12 cellular contexts compared by ENCODE assay signal in genomic region chr12:53223006-53223305, GRCh38. TPM values are rescaled to one million over a fixed set of nuclear protein-coding genes. Genes with fewer than 3 reads are reported as not detected.
DNase-seq lines count a peak whose midpoint lies in the region; ATAC-seq and TF ChIP-seq lines count a peak whose summit lies in the region.
"Had no signal": no experiment of that assay in that cellular context is flagged by ENCODE, and none has a peak within 500 bp of the region (broad histone marks: within the 10 kb centered on the region; RNA-seq: fewer than 3 reads in every experiment).

No MANE protein-coding gene starts in this region.

- ATAC-seq in memory B cell (ENCODE audit: low read depth) = no peak

- H3K27ac Mint-ChIP-seq in activated CD4-positive, alpha-beta T cell treated with anti-CD3 and anti-CD28 coated beads, Interleukin-2, amount 10 ng/mL, durations not matched to agents 24 days and 14 days = peak overlapping the region; percentile 90
- no peak overlapping the region for H3K27ac Mint-ChIP-seq in memory B cell

- peaks cover 70% of the 10 kb centered on the region for H3K4me1 Mint-ChIP-seq in activated CD4-positive, alpha-beta T cell treated with anti-CD3 and anti-CD28 coated beads, Interleukin-2, amount 10 ng/mL, durations not matched to agents 24 days and 14 days
- peaks cover 19% of the 10 kb centered on the region for H3K4me1 Mint-ChIP-seq in memory B cell

- H3K27me3 ChIP-seq in ascending aorta (no peaks in the 10 kb centered on the region), thyroid gland (no peaks in the 10 kb centered on the region)
- H3K27me3 ChIP-seq: MG63 had no signal

- peak overlapping the region; percentile 92 to 96 for H3K27ac ChIP-seq in ascending aorta
- H3K27ac ChIP-seq in thyroid gland = peak overlapping the region in 2 of 3 donors; percentile 98 to 99

- no peak for TF ChIP-seq POLR2A in thyroid gland (IDR thresholded peaks at IDR 0.05)

- peaks cover 9 to 13% of the 10 kb centered on the region in 2 donors for H3K36me3 ChIP-seq in ascending aorta
- peaks cover 0 to 9% of the 10 kb centered on the region in 2 donors for H3K36me3 ChIP-seq in thyroid gland
- H3K36me3 ChIP-seq: MG63 had no signal

- no peaks in the 10 kb centered on the region for H3K9me3 Mint-ChIP-seq in activated CD4-positive, alpha-beta T cell treated with anti-CD3 and anti-CD28 coated beads, Interleukin-2, amount 10 ng/mL, durations not matched to agents 24 days and 14 days
- H3K9me3 Mint-ChIP-seq in memory B cell = no peaks in the 10 kb centered on the region

- intact Hi-C loops in activated CD4-positive, alpha-beta T cell treated with anti-CD3 and anti-CD28 coated beads, Interleukin-2, amount 10 ng/mL, durations not matched to agents 24 days and 14 days (cut with micrococcal nuclease) = no loop called here
- intact Hi-C loops in ascending aorta (cut with DNase I) = loop anchor here (10.0 kb wide), 1 partner anchor 1178 kb away; no protein-coding TSS in a partner anchor
- intact Hi-C loops in thyroid gland (cut with DNase I) = no loop called here

- peaks cover 1% of the 10 kb centered on the region for H3K27me3 Mint-ChIP-seq in activated CD4-positive, alpha-beta T cell treated with anti-CD3 and anti-CD28 coated beads, Interleukin-2, amount 10 ng/mL, durations not matched to agents 24 days and 14 days
- H3K27me3 Mint-ChIP-seq in memory B cell = no peaks in the 10 kb centered on the region

- WGBS in thyroid gland, 2 donors = 61 to 76% methylated on average over 4 of the region's 4 CpGs

- H3K4me3 Mint-ChIP-seq in activated CD4-positive, alpha-beta T cell treated with anti-CD3 and anti-CD28 coated beads, Interleukin-2, amount 10 ng/mL, durations not matched to agents 24 days and 14 days = peak overlapping the region; percentile 78
- H3K4me3 Mint-ChIP-seq in memory B cell = peak overlapping the region; percentile 49

- H3K9me3 ChIP-seq in ascending aorta (no peaks in the 10 kb centered on the region), thyroid gland (no peaks in the 10 kb centered on the region)
- H3K9me3 ChIP-seq: MG63 had no signal

- TF ChIP-seq CTCF in ascending aorta (IDR thresholded peaks at IDR 0.05) (no peak), thyroid gland (IDR thresholded peaks at IDR 0.05) (no peak)

- no peak for DNase-seq in activated CD4-positive, alpha-beta T cell treated with anti-CD3 and anti-CD28 coated beads, Interleukin-2, amount 10 ng/mL, durations not matched to agents 24 days and 14 days
- DNase-seq in activated CD4-positive, alpha-beta T cell treated with anti-CD3 and anti-CD28 coated beads for 4 hours = no peak
- DNase-seq in ascending aorta (ENCODE audit: low spot score in 2 of 2) (no peak), memory B cell (ENCODE audit: low spot score in 2 of 2) (no peak), thyroid gland (no peak), foreskin melanocyte (no peak), SW480 (ENCODE audit: low spot score) (no peak), NCI-H226 (no peak)
- DNase-seq: ACHN; activated effector memory CD4-positive, alpha-beta T cell treated with Interleukin-2 at 50 U/mL for 16 hours; MG63; stimulated activated CD4-positive, alpha-beta T cell treated with anti-CD3 and anti-CD28 coated beads, Interleukin-15, amount 100 ng/mL, for 24 hours had no signal

- H3K4me1 ChIP-seq in ascending aorta (peaks cover 27 to 45% of the 10 kb centered on the region in 2 donors), thyroid gland (peaks cover 31 to 59% of the 10 kb centered on the region in 2 donors)

- H3K36me3 Mint-ChIP-seq in activated CD4-positive, alpha-beta T cell treated with anti-CD3 and anti-CD28 coated beads, Interleukin-2, amount 10 ng/mL, durations not matched to agents 24 days and 14 days (ENCODE audit: low read depth) = peaks cover 27% of the 10 kb centered on the region
- no peaks in the 10 kb centered on the region for H3K36me3 Mint-ChIP-seq in memory B cell

- H3K4me3 ChIP-seq in ascending aorta = peak overlapping the region in 1 of 2 donors; percentile 17
- no peak overlapping the region for H3K4me3 ChIP-seq in thyroid gland (replicated peaks in 1 of 3)
- H3K4me3 ChIP-seq: MG63 had no signal

RNA-seq across cellular contexts. Expression of gene RARG, which starts 9.1 kb away (rescaled TPM):
- 57.2 and 58.5 TPM in 2 replicates for total RNA-seq in activated CD4-positive, alpha-beta T cell treated with anti-CD3 and anti-CD28 coated beads, Interleukin-2, amount 10 ng/mL, durations not matched to agents 24 days and 14 days
- total RNA-seq in ascending aorta (29.8 TPM), thyroid gland (10 to 100 TPM; 13.6 to 27.7 (median 23.8) TPM)

RNA-seq across cellular contexts. Expression of gene ITGB7, which starts 15.9 kb away (rescaled TPM):
- total RNA-seq in activated CD4-positive, alpha-beta T cell treated with anti-CD3 and anti-CD28 coated beads, Interleukin-2, amount 10 ng/mL, durations not matched to agents 24 days and 14 days = 226 and 239 TPM in 2 replicates
- total RNA-seq in ascending aorta (1.6 TPM), thyroid gland (10 to 100 TPM in 1 of 4 donors, 1 to 10 TPM in 3; 3.2 to 15.6 (median 4.9) TPM)

RNA-seq across cellular contexts. Expression of gene CSAD, which starts 42.2 kb away (rescaled TPM):
- 21.6 and 25.6 TPM in 2 replicates for total RNA-seq in activated CD4-positive, alpha-beta T cell treated with anti-CD3 and anti-CD28 coated beads, Interleukin-2, amount 10 ng/mL, durations not matched to agents 24 days and 14 days
- 30.7 TPM for total RNA-seq in ascending aorta
- 10 to 100 TPM; 20.6 to 39.7 (median 25.2) TPM for total RNA-seq in thyroid gland

RNA-seq across cellular contexts. Expression of gene ZNF740, which starts 42.4 kb away (rescaled TPM):
- 44.0 and 50.5 TPM in 2 replicates for total RNA-seq in activated CD4-positive, alpha-beta T cell treated with anti-CD3 and anti-CD28 coated beads, Interleukin-2, amount 10 ng/mL, durations not matched to agents 24 days and 14 days
- 5.9 TPM for total RNA-seq in ascending aorta
- 10 to 100 TPM; 16.5 to 22.8 (median 20.6) TPM for total RNA-seq in thyroid gland

RNA-seq across cellular contexts. Expression of gene ESPL1, which starts 45.1 kb away (rescaled TPM):
- total RNA-seq in activated CD4-positive, alpha-beta T cell treated with anti-CD3 and anti-CD28 coated beads, Interleukin-2, amount 10 ng/mL, durations not matched to agents 24 days and 14 days = 71.8 and 76.7 TPM in 2 replicates
- not detected for total RNA-seq in ascending aorta
- total RNA-seq in thyroid gland = 1 to 10 TPM in 1 of 4 donors, under 1 TPM in 3; 0.13 to 1.5 (median 0.52) TPM

Comparison
In these comparisons a context has a peak if more than half of its experiments do, and no peak if none do; other contexts are left out.
1. RNA of gene ITGB7, which starts 15.9 kb away (total RNA-seq): 226 to 239 TPM in activated CD4-positive, alpha-beta T cell treated with anti-CD3 and anti-CD28 coated beads, Interleukin-2, amount 10 ng/mL, durations not matched to agents 24 days and 14 days; 3.2 to 15.6 TPM in thyroid gland and 1.6 TPM in ascending aorta (single experiment); every median in the first group is over 10 times any median in the second.